23 cellular contexts compared by ENCODE assay signal in the genomic region with DNA sequence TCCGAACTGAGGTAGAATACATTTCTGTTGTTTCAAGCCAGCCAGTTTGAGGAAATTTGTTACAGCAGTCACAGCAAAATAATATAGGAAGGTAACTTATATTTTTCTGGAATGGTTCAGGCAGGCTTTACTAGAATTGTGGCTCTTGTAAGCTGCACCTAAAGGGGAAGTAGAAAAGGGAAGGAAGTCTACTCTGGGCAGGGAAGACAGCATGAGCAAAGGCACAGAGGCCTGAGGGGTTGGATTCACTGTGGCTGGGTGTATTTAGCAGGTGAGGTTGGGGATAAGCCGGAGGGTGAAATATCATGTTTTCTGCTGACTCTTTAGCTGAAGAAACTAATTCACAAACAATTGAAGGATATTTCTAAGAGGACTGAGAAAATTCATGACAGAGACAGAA.
DNase-seq lines count a peak whose midpoint lies in the region; FAIRE-seq and TF ChIP-seq lines count a peak whose summit lies in the region.
"Had no signal": no experiment of that assay in that cellular context is flagged by ENCODE, and none has a peak within 500 bp of the region (broad histone marks: within the 10 kb centered on the region; RNA-seq: fewer than 3 reads in every experiment).

No MANE protein-coding gene starts in this region.

- H3K27ac ChIP-seq in keratinocyte (ENCODE audit: control insufficient read depth, insufficient read depth, low read length) (no peak overlapping the region), thymus (ENCODE audit: low read depth) (peak overlapping the region; percentile 36)
- H3K27ac ChIP-seq: 22Rv1, ascending aorta, SK-N-MC, tibial nerve, VCaP had no signal

- FAIRE-seq in keratinocyte (lab: Jason Lieb, UNC): no peak
- FAIRE-seq: G401.6 had no signal

- no peaks in the 10 kb centered on the region for H3K27me3 ChIP-seq in keratinocyte (ENCODE audit: control insufficient read depth, extremely low read depth, insufficient read depth, low read length)
- H3K27me3 ChIP-seq in thymus (ENCODE audit: control insufficient read depth, insufficient read depth): no peaks in the 10 kb centered on the region
- H3K27me3 ChIP-seq: ascending aorta, tibial nerve had no signal

- H4K20me1 ChIP-seq in keratinocyte (ENCODE audit: control insufficient read depth, extremely low read depth, insufficient read depth, low read length): no peaks in the 10 kb centered on the region

- dilution Hi-C loops in keratinocyte (cut with MboI; ENCODE audit: extremely low pct_ligation_motif_present, low sequenced_read_pairs): no loop called here

- DNase-seq in SIG-M5 treated with dmso at 0.1 percent for 504 hours (lab: John Stamatoyannopoulos, UW; ENCODE audit: unreplicated experiment): peak; percentile 61
- no peak for DNase-seq in SIG-M5 (lab: John Stamatoyannopoulos, UW)
- DNase-seq in NOMO-1 treated with dmso at 0.1 percent for 144 hours (lab: John Stamatoyannopoulos, UW; ENCODE audit: unreplicated experiment): peak; percentile 30
- DNase-seq in keratinocyte (ENCODE audit: low read depth, low spot score): no peak
- DNase-seq in D341Med (ENCODE audit: low spot score): no peak
- no peak for DNase-seq in midbrain (lab: John Stamatoyannopoulos, UW)
- no peak for DNase-seq in H4 (ENCODE audit: low spot score)
- DNase-seq: activated CD4-positive, alpha-beta T cell treated with anti-CD3 and anti-CD28 coated beads, Interleukin-2, amount 10 ng/mL, durations not matched to agents 24 days and 14 days; caudate nucleus; dermis blood vessel endothelial cell; left cardiac atrium; natural killer cell; NCI-H1694; NCI-H2171 treated with DMSO at 0.1 percent for 48 hours; NCI-H524 treated with DMSO at 0.1 percent for 48 hours; NK-92 treated with Interleukin-12 subunit alpha and Interleukin-12 subunit beta, amount 100 ng/mL, for 24 hours had no signal

- H3K4me3 ChIP-seq in keratinocyte (ENCODE audit: control insufficient read depth in 2 of 3, extremely low read depth in 1 of 3, insufficient read depth in 2 of 3, low read depth in 1 of 3, low read length in 3 of 3) (no peak overlapping the region), thymus (ENCODE audit: low read length) (no peak overlapping the region)
- H3K4me3 ChIP-seq: ascending aorta, SK-N-MC, tibial nerve had no signal

- H3K4me1 ChIP-seq in keratinocyte (ENCODE audit: control insufficient read depth, extremely low read depth, insufficient read depth, low read length) (peaks cover 21% of the 10 kb centered on the region), thymus (ENCODE audit: control insufficient read depth, insufficient read depth, low read length) (no peaks in the 10 kb centered on the region)
- H3K4me1 ChIP-seq: ascending aorta, tibial nerve had no signal

- no peaks in the 10 kb centered on the region for H3K79me2 ChIP-seq in keratinocyte (ENCODE audit: control insufficient read depth, insufficient read depth, low read length)

- no peaks in the 10 kb centered on the region for H3K36me3 ChIP-seq in keratinocyte (ENCODE audit: control insufficient read depth in 2 of 2, extremely low read depth in 1 of 2, insufficient read depth in 2 of 2, low read length in 2 of 2)
- H3K36me3 ChIP-seq in thymus (ENCODE audit: control insufficient read depth, insufficient read depth): no peaks in the 10 kb centered on the region
- H3K36me3 ChIP-seq: ascending aorta, tibial nerve had no signal

- H2AFZ ChIP-seq in keratinocyte (ENCODE audit: control insufficient read depth, low read length): no peak overlapping the region

- 76% methylated on average over 2 of the region's 2 CpGs for WGBS in thymus

- peak overlapping the region; percentile 31 for H3K4me2 ChIP-seq in keratinocyte (ENCODE audit: control insufficient read depth, extremely low read depth, insufficient read depth, low read depth, low read length)

- H3K9me1 ChIP-seq in keratinocyte (ENCODE audit: control insufficient read depth, extremely low read depth, insufficient read depth, low read length): peaks cover 2% of the 10 kb centered on the region

- H3K9me3 ChIP-seq in keratinocyte (ENCODE audit: control insufficient read depth, low read depth, low read length) (no peaks in the 10 kb centered on the region), thymus (ENCODE audit: control insufficient read depth) (no peaks in the 10 kb centered on the region)
- H3K9me3 ChIP-seq: ascending aorta, tibial nerve had no signal

- no peak overlapping the region for H3K9ac ChIP-seq in keratinocyte (ENCODE audit: control insufficient read depth, extremely low read depth, insufficient read depth, low read length)

- TF ChIP-seq CTCF in keratinocyte (optimal IDR thresholded peaks at IDR 0.05 in 1 of 3, IDR thresholded peaks at IDR 0.05 in 1 of 3, conservative IDR thresholded peaks at IDR 0.05 in 1 of 3; ENCODE audit: extremely low read depth in 1 of 3, insufficient read depth in 2 of 3, low read length in 3 of 3): no peak

Comparison
In these comparisons a context has a peak if more than half of its experiments do, and no peak if none do; other contexts are left out.
1. DNase-seq: peak in SIG-M5 treated with dmso at 0.1 percent for 504 hours (single experiment) and NOMO-1 treated with dmso at 0.1 percent for 144 hours (single experiment); none in SIG-M5 (single experiment), keratinocyte (single experiment), D341Med (single experiment), midbrain (single experiment) and H4 (single experiment).